30 cellular contexts compared by ENCODE assay signal in the genomic region with DNA sequence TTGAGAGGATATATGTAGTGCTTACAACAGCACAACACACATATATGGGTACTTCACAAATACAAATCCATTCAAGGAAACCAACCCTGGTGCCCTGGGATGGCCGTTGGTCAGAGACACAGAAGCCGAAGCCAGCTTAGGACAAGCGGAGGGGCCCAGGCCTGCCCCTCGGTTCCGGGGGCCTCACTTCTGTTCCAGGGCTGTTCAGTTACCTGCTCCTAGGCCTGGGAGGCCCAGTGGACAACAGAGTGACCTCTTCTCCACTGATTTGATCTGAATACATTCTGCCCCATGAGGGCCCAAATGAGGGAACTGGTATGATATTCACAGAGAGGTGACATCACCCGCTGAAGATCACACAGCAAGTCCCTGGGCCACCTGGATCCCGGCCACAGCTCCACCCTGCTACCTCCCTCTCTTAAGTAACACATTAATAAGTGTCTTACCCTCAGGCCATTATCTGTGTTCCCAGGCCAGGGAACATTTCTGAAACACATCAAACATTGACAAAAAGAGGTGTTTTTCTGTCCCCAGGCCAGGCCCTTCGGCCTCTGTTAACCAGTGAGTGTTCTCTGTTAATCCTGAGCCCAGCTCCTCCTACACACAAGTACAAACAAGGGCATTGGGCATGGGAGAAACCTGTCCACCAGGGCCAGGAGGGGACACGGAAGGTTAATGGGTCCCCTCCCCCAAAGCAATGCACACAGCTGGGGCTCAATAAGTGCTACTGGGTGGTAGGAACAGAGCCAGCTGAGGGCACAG. TPM values are rescaled to one million over a fixed set of nuclear protein-coding genes. Genes with fewer than 3 reads are reported as not detected.
DNase-seq lines count a peak whose midpoint lies in the region; ATAC-seq, FAIRE-seq and TF ChIP-seq lines count a peak whose summit lies in the region.
"Had no signal": no experiment of that assay in that cellular context is flagged by ENCODE, and none has a peak within 500 bp of the region (broad histone marks: within the 10 kb centered on the region; RNA-seq: fewer than 3 reads in every experiment).

No MANE protein-coding gene starts in this region.

- H3K4me1 ChIP-seq in Panc1 (ENCODE audit: control insufficient read depth, insufficient read depth, low read length) (peaks cover 36% of the 10 kb centered on the region), kidney (ENCODE audit: control insufficient read depth in 1 of 2, insufficient read depth in 1 of 2, low read depth in 1 of 2, low read length in 2 of 2) (peaks cover 13 to 23% of the 10 kb centered on the region in 2 donors)

- POLR2A ChIA-PET in Panc1 (lab: Charles Lee): no interaction called here
- POLR2A ChIA-PET in activated CD4-positive, alpha-beta T cell treated with anti-CD3 and anti-CD28 coated beads for 36 hours (lab: Charles Lee): no interaction called here

- FAIRE-seq in kidney (lab: Jason Lieb, UNC): no peak
- FAIRE-seq: bronchial epithelial cell had no signal

- ATAC-seq in GM18907 (IDR thresholded peaks at IDR 0.05; ENCODE audit: unreplicated experiment): peak; percentile 35
- no peak for ATAC-seq in Panc1
- no peak for ATAC-seq in HG02798 (IDR thresholded peaks at IDR 0.05; ENCODE audit: poor library complexity, unreplicated experiment)
- ATAC-seq in HG02763 (IDR thresholded peaks at IDR 0.05; ENCODE audit: unreplicated experiment): no peak
- ATAC-seq in activated CD4-positive, alpha-beta T cell treated with anti-CD3 and anti-CD28 coated beads for 36 hours: no peak
- ATAC-seq: effector memory CD8-positive, alpha-beta T cell; GM23338; left colon had no signal

- H3K9ac ChIP-seq in kidney (ENCODE audit: low read length in 2 of 2): no peak overlapping the region
- H3K9ac ChIP-seq: BLaER1 had no signal

- H3K4me3 ChIP-seq in Panc1 (ENCODE audit: low read depth in 2 of 2, low read length in 2 of 2) (no peak overlapping the region), kidney (ENCODE audit: low read length in 2 of 2) (peak overlapping the region in 1 of 2 donors; percentile 5)
- H3K4me3 ChIP-seq: BLaER1, colonic mucosa, esophagus muscularis mucosa, GM23338, SJCRH30, transverse colon had no signal

- H3K27me3 Mint-ChIP-seq in activated CD4-positive, alpha-beta T cell treated with anti-CD3 and anti-CD28 coated beads for 36 hours: no peaks in the 10 kb centered on the region
- H3K27me3 Mint-ChIP-seq: activated naive CD4-positive, alpha-beta T cell treated with anti-CD3 and anti-CD28 coated beads, Interleukin-2, amount 50 U/mL, for 24 hours; naive B cell had no signal

- in situ Hi-C loops in Panc1 (cut with HindIII; ENCODE audit: low pct_unique_long_range_greater_than_20kb, low sequenced_read_pairs): no loop called here

- H3K36me3 Mint-ChIP-seq in activated CD4-positive, alpha-beta T cell treated with anti-CD3 and anti-CD28 coated beads for 36 hours (ENCODE audit: low read depth): no peaks in the 10 kb centered on the region
- H3K36me3 Mint-ChIP-seq: activated CD4-positive, alpha-beta memory T cell treated with anti-CD3 and anti-CD28 coated beads for 36 hours had no signal

- intact Hi-C loops in Panc1 (cut with micrococcal nuclease; ENCODE audit: unreplicated experiment): no loop called here
- intact Hi-C loops in kidney (cut with DNase I): no loop called here
- intact Hi-C loops in activated CD4-positive, alpha-beta T cell treated with anti-CD3 and anti-CD28 coated beads for 36 hours (cut with DNase I, micrococcal nuclease): no loop called here

- no peaks in the 10 kb centered on the region for H3K9me3 ChIP-seq in Panc1 (ENCODE audit: control insufficient read depth, insufficient read depth, low read depth, low read length)
- no peaks in the 10 kb centered on the region for H3K9me3 ChIP-seq in kidney (ENCODE audit: control insufficient read depth in 1 of 2, low read length in 2 of 2)
- H3K9me3 ChIP-seq: BLaER1, colonic mucosa, esophagus muscularis mucosa, SJCRH30, transverse colon had no signal

- no peaks in the 10 kb centered on the region for H3K27me3 ChIP-seq in Panc1 (ENCODE audit: control insufficient read depth, insufficient read depth, low read length)
- H3K27me3 ChIP-seq: BLaER1, colonic mucosa, esophagus muscularis mucosa, SJCRH30, transverse colon had no signal

- H3K9me3 Mint-ChIP-seq in activated CD4-positive, alpha-beta T cell treated with anti-CD3 and anti-CD28 coated beads for 36 hours (ENCODE audit: low read depth): no peaks in the 10 kb centered on the region
- H3K9me3 Mint-ChIP-seq: activated CD4-positive, alpha-beta memory T cell treated with anti-CD3 and anti-CD28 coated beads for 36 hours; activated naive CD4-positive, alpha-beta T cell treated with anti-CD3 and anti-CD28 coated beads, Interleukin-2, amount 50 U/mL, for 24 hours; activated T-helper 2 cell treated with anti-CD3 and anti-CD28 coated beads, Interferon-gamma antibody, Interleukin-2, Interleukin-4, amounts not matched to agents 10 μg/mL and 5 μg/mL and 100 μg/mL, durations not matched to agents 14 hours and 24 hours and 36 hours; effector memory CD8-positive, alpha-beta T cell; GM23338; naive B cell had no signal

- DNase-seq in Panc1 (ENCODE audit: low read depth, low spot score) (no peak), kidney (peak; percentile 85), renal cortical epithelial cell (ENCODE audit: low read depth) (peak; percentile 84), medulla oblongata (ENCODE audit: extremely low spot score) (no peak)
- no peak for DNase-seq in activated CD4-positive, alpha-beta T cell treated with anti-CD3 and anti-CD28 coated beads for 36 hours
- DNase-seq: activated CD4-positive, alpha-beta memory T cell treated with anti-CD3 and anti-CD28 coated beads for 36 hours; activated CD8-positive, alpha-beta memory T cell treated with anti-CD3 and anti-CD28 coated beads, Interleukin-2, amount 50 U/mL, for 48 hours; amygdala; colonic mucosa; COR-L47; DMS79 treated with DMSO at 0.1 percent for 48 hours; effector memory CD8-positive, alpha-beta T cell; foreskin melanocyte; left colon; naive B cell; NCI-H1105; NCI-H2029; NCI-H526; SJCRH30; stimulated activated CD4-positive, alpha-beta T cell treated with anti-CD3 and anti-CD28 coated beads, Interleukin-2, amount 100 ng/mL, for 48 hours; transverse colon had no signal

- no peak overlapping the region for H3K27ac Mint-ChIP-seq in activated CD4-positive, alpha-beta T cell treated with anti-CD3 and anti-CD28 coated beads for 36 hours
- H3K27ac Mint-ChIP-seq: activated CD4-positive, alpha-beta memory T cell treated with anti-CD3 and anti-CD28 coated beads for 36 hours; activated naive CD4-positive, alpha-beta T cell treated with anti-CD3 and anti-CD28 coated beads, Interleukin-2, amount 50 U/mL, for 24 hours; activated T-helper 2 cell treated with anti-CD3 and anti-CD28 coated beads, Interferon-gamma antibody, Interleukin-2, Interleukin-4, amounts not matched to agents 10 μg/mL and 5 μg/mL and 100 μg/mL, durations not matched to agents 14 hours and 24 hours and 36 hours; effector memory CD8-positive, alpha-beta T cell; GM23338 had no signal

- CTCF ChIA-PET in Panc1 (lab: Charles Lee): interaction anchor here (0.6 kb wide), 1 partner anchor 28 kb away, joined by 3 read pairs; no protein-coding TSS in a partner anchor
- CTCF ChIA-PET in activated CD4-positive, alpha-beta T cell treated with anti-CD3 and anti-CD28 coated beads for 36 hours (lab: Charles Lee): interaction anchor here (1.0 kb wide), 1 partner anchor 41 kb away, joined by 3 read pairs; no protein-coding TSS in a partner anchor

- H3K4me3 Mint-ChIP-seq in activated CD4-positive, alpha-beta T cell treated with anti-CD3 and anti-CD28 coated beads for 36 hours: no peak overlapping the region
- H3K4me3 Mint-ChIP-seq: activated CD4-positive, alpha-beta memory T cell treated with anti-CD3 and anti-CD28 coated beads for 36 hours; activated naive CD4-positive, alpha-beta T cell treated with anti-CD3 and anti-CD28 coated beads, Interleukin-2, amount 50 U/mL, for 24 hours; effector memory CD8-positive, alpha-beta T cell; GM23338 had no signal

- no TSS peak for BruUV-seq in Panc1 (replicated peaks; lab: Mats Ljungman, UMichigan)

- TF ChIP-seq CTCF in Panc1 (IDR thresholded peaks at IDR 0.05): no peak
- no peak for TF ChIP-seq CTCF in kidney (IDR thresholded peaks at IDR 0.05; ENCODE audit: borderline replicate concordance, extremely low read depth, insufficient read depth)

- H3K36me3 ChIP-seq in Panc1 (ENCODE audit: control insufficient read depth, insufficient read depth, low read length): no peaks in the 10 kb centered on the region; the same call in 1 of the 2 replicates
- H3K36me3 ChIP-seq in kidney (ENCODE audit: control insufficient read depth in 1 of 2, insufficient read depth in 2 of 2, low read length in 2 of 2): no peaks in the 10 kb centered on the region
- H3K36me3 ChIP-seq: BLaER1, colonic mucosa, esophagus muscularis mucosa, SJCRH30, transverse colon had no signal

- peak overlapping the region; percentile 8; the same call in 1 of the 2 replicates for H3K27ac ChIP-seq in Panc1 (ENCODE audit: low read length)
- H3K27ac ChIP-seq in kidney (ENCODE audit: low read depth in 2 of 2, low read length in 2 of 2): peak overlapping the region; percentile 13 to 61
- H3K27ac ChIP-seq: BLaER1, colonic mucosa, esophagus muscularis mucosa, SJCRH30, transverse colon had no signal

- H3K4me1 Mint-ChIP-seq in activated CD4-positive, alpha-beta T cell treated with anti-CD3 and anti-CD28 coated beads for 36 hours: peaks cover 16% of the 10 kb centered on the region

RNA-seq across cellular contexts. Expression of a gene that starts 4.5 kb away (rescaled TPM):
- total RNA-seq in Panc1 (2021; ENCODE audit: unreplicated experiment) (238 TPM), kidney (101 TPM), renal cortical epithelial cell (152 and 169 TPM in 2 replicates)
- polyA plus RNA-seq in Panc1 (2012; ENCODE audit: insufficient read length): 439 TPM
- 257 TPM for polyA plus RNA-seq in kidney (ENCODE audit: insufficient read depth, low read depth, low replicate concordance)
- 10 to 100 TPM; 69.1 to 74.4 TPM for total RNA-seq in activated CD4-positive, alpha-beta T cell treated with anti-CD3 and anti-CD28 coated beads for 36 hours

RNA-seq across cellular contexts. Expression of a gene that starts 47.2 kb away (rescaled TPM):
- 30.6 TPM for total RNA-seq in Panc1 (2021; ENCODE audit: unreplicated experiment)
- 17.1 TPM for polyA plus RNA-seq in Panc1 (2012; ENCODE audit: insufficient read length)
- 14.1 TPM for total RNA-seq in kidney
- polyA plus RNA-seq in kidney (ENCODE audit: insufficient read depth, low read depth, low replicate concordance): 6.1 TPM
- 8.3 and 21.3 TPM in 2 replicates for total RNA-seq in renal cortical epithelial cell
- 1 to 10 TPM; 8.0 to 9.1 TPM for total RNA-seq in activated CD4-positive, alpha-beta T cell treated with anti-CD3 and anti-CD28 coated beads for 36 hours

Comparison
In these comparisons a context has a peak if more than half of its experiments do, and no peak if none do; other contexts are left out.
1. DNase-seq: peak in kidney (single experiment) and renal cortical epithelial cell (single experiment); none in Panc1 (single experiment), medulla oblongata (single experiment) and activated CD4-positive, alpha-beta T cell treated with anti-CD3 and anti-CD28 coated beads for 36 hours (single experiment).